2 cellular contexts compared by ENCODE assay signal in the genomic region with DNA sequence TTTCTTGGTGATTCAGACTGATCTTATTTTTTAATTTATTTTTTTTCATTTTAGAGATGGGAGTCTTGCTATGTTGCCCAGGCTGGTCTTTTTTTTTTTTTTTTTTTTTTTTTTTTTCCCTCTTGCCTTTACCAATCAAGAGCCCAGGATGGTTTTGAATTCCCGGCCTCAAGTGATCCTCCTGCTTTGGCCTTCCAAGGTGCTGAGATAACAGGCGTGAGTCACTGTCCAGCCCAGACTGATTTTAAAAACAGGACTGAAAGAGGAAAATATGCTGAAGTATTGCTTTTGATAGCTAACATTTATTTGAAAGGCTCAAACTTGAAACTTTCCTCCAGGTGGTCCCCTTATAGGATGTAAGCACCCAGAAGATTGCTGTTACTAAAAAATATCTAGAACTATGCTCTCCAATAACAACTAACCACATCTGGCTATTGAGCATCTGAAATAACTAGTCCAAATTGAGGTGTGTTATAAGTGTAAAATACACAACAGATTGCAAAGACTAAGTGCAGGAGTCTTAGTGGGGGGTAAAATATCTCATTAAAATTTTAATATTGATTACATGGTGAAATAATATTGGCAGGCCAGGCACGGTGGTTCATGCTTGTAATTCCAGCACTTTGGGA.
TF ChIP-seq lines count a peak whose summit lies in the region.

No MANE protein-coding gene starts in this region.

TF ChIP-seq in HEK293T, 16 proteins besides CTCF, POLR2A, EP300 and RAD21:
- TF ChIP-seq NFRKB (IDR thresholded peaks at IDR 0.05) (no peak), ELF4 (IDR thresholded peaks at IDR 0.05) (no peak), BHLHE40 (IDR thresholded peaks at IDR 0.05; ENCODE audit: borderline replicate concordance) (no peak), SUZ12 (IDR thresholded peaks at IDR 0.05) (no peak), ZNF384 (IDR thresholded peaks at IDR 0.05) (0 out of 2 replicates have a peak, but pooled peaks have one; percentile 19), FOXK2 (IDR thresholded peaks at IDR 0.05) (no peak), L3MBTL2 (conservative IDR thresholded peaks at IDR 0.05) (no peak)

TF ChIP-seq in HepG2, 621 proteins besides CTCF, POLR2A, EP300 and RAD21:
- TF ChIP-seq ZBTB3 (CRISPR knock-in tag; IDR thresholded peaks at IDR 0.05; ENCODE audit: borderline replicate concordance, low read depth): no peak
- TF ChIP-seq ZNF3 (CRISPR knock-in tag; IDR thresholded peaks at IDR 0.05): no peak
- no peak for TF ChIP-seq NFIB (CRISPR knock-in tag; IDR thresholded peaks at IDR 0.05; ENCODE audit: borderline replicate concordance)
- no peak for TF ChIP-seq ZNF883 (CRISPR knock-in tag; IDR thresholded peaks at IDR 0.05; ENCODE audit: not compliant biosample characterization)
- no peak for TF ChIP-seq GATAD1 (CRISPR knock-in tag; IDR thresholded peaks at IDR 0.05)
- TF ChIP-seq, protein P1, sequence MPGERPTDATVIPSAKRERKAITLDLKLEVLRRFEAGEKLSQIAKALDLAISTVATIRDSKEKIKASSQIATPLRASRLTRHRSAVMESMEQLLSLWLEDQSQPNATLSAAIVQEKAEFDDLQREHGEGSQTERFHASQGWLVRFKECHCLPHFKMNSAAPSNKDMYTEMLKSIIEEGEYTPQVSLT (CRISPR knock-in tag; IDR thresholded peaks at IDR 0.05; ENCODE audit: borderline replicate concordance, low read depth): no peak
- TF ChIP-seq SRSF1 (optimal IDR thresholded peaks at IDR 0.05; ENCODE audit: low read depth, low read length): no peak
- TF ChIP-seq, protein P2, sequence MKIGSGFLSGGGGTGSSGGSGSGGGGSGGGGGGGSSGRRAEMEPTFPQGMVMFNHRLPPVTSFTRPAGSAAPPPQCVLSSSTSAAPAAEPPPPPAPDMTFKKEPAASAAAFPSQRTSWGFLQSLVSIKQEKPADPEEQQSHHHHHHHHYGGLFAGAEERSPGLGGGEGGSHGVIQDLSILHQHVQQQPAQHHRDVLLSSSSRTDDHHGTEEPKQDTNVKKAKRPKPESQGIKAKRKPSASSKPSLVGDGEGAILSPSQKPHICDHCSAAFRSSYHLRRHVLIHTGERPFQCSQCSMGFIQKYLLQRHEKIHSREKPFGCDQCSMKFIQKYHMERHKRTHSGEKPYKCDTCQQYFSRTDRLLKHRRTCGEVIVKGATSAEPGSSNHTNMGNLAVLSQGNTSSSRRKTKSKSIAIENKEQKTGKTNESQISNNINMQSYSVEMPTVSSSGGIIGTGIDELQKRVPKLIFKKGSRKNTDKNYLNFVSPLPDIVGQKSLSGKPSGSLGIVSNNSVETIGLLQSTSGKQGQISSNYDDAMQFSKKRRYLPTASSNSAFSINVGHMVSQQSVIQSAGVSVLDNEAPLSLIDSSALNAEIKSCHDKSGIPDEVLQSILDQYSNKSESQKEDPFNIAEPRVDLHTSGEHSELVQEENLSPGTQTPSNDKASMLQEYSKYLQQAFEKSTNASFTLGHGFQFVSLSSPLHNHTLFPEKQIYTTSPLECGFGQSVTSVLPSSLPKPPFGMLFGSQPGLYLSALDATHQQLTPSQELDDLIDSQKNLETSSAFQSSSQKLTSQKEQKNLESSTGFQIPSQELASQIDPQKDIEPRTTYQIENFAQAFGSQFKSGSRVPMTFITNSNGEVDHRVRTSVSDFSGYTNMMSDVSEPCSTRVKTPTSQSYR (CRISPR knock-in tag; IDR thresholded peaks at IDR 0.05; ENCODE audit: borderline replicate concordance): no peak
- TF ChIP-seq, protein P3, sequence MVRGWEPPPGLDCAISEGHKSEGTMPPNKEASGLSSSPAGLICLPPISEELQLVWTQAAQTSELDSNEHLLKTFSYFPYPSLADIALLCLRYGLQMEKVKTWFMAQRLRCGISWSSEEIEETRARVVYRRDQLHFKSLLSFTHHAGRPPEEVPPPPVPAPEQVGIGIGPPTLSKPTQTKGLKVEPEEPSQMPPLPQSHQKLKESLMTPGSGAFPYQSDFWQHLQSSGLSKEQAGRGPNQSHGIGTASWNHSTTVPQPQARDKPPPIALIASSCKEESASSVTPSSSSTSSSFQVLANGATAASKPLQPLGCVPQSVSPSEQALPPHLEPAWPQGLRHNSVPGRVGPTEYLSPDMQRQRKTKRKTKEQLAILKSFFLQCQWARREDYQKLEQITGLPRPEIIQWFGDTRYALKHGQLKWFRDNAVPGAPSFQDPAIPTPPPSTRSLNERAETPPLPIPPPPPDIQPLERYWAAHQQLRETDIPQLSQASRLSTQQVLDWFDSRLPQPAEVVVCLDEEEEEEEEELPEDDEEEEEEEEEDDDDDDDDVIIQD (CRISPR knock-in tag; IDR thresholded peaks at IDR 0.05; ENCODE audit: low read depth): no peak
- TF ChIP-seq GATAD2A (CRISPR knock-in tag; IDR thresholded peaks at IDR 0.05): no peak
- no peak for TF ChIP-seq ZZZ3 (CRISPR knock-in tag; IDR thresholded peaks at IDR 0.05; ENCODE audit: borderline replicate concordance)
- TF ChIP-seq ZKSCAN1 (IDR thresholded peaks at IDR 0.05; ENCODE audit: low read length): no peak
